22 cellular contexts compared by ENCODE assay signal in genomic region chr2:69701100-69701945, GRCh38. TPM values are rescaled to one million over a fixed set of nuclear protein-coding genes. Genes with fewer than 3 reads are reported as not detected.
DNase-seq lines count a peak whose midpoint lies in the region; ATAC-seq, FAIRE-seq and TF ChIP-seq lines count a peak whose summit lies in the region.
"Had no signal": no experiment of that assay in that cellular context is flagged by ENCODE, and none has a peak within 500 bp of the region (broad histone marks: within the 10 kb centered on the region; RNA-seq: fewer than 3 reads in every experiment).

No MANE protein-coding gene starts in this region.

- no peak overlapping the region for H3K4me3 ChIP-seq in upper lobe of right lung
- H3K4me3 ChIP-seq: GM12878, SJCRH30 had no signal

- TF ChIP-seq CTCF in VCaP (conservative IDR thresholded peaks at IDR 0.05), result no peak
- TF ChIP-seq CTCF in upper lobe of right lung (IDR thresholded peaks at IDR 0.05), result no peak

- H3K27ac ChIP-seq in VCaP (peak overlapping the region; percentile 33), upper lobe of right lung (no peak overlapping the region)
- H3K27ac ChIP-seq: 22Rv1, KMS-11, RWPE1, SJCRH30 had no signal

- H3K4me1 ChIP-seq in upper lobe of right lung, result no peaks in the 10 kb centered on the region
- H3K4me1 ChIP-seq: SJCRH30 had no signal

- DNase-seq in NCI-H2107 treated with DMSO at 0.1 percent for 48 hours (lab: John Stamatoyannopoulos, UW; ENCODE audit: unreplicated experiment) (peak; percentile 30), NCI-H2107 (lab: John Stamatoyannopoulos, UW) (no peak), upper lobe of right lung (no peak), GM19239 (ENCODE audit: insufficient read length, low spot score) (no peak), A172 (ENCODE audit: low spot score) (no peak)
- DNase-seq: CD8-positive, alpha-beta T cell; DMS79; HFFc6; NCI-H1048; NCI-H446; NCI-H748 treated with DMSO at 0.1 percent for 48 hours; SJCRH30 had no signal

- H3K36me3 ChIP-seq in upper lobe of right lung, result no peaks in the 10 kb centered on the region
- H3K36me3 ChIP-seq: SJCRH30 had no signal

- no peaks in the 10 kb centered on the region for H3K27me3 ChIP-seq in upper lobe of right lung

- ATAC-seq in esophagus mucosa (peak; percentile 21), upper lobe of right lung (no peak), GM19467 (IDR thresholded peaks at IDR 0.05; ENCODE audit: unreplicated experiment) (no peak)
- ATAC-seq: CD8-positive, alpha-beta T cell; GM12878 had no signal

- FAIRE-seq in GM19239 (lab: Jason Lieb, UNC), result no peak
- FAIRE-seq: D721Med, G401.6, GM12878, H1 had no signal

- no peaks in the 10 kb centered on the region for H3K9me3 ChIP-seq in upper lobe of right lung
- H3K9me3 ChIP-seq: SJCRH30 had no signal

- intact Hi-C loops in upper lobe of right lung (cut with DNase I), result no loop called here

RNA-seq across cellular contexts. Expression of gene ANXA4, which starts 40.6 kb away (rescaled TPM):
- total RNA-seq in esophagus mucosa, result 71.8 TPM
- total RNA-seq in upper lobe of right lung, result 181 TPM
- total RNA-seq in A172 (2014; rRNA removed; shearing (Covaris generic)), result 85.1 and 89.9 TPM in 2 replicates

RNA-seq across cellular contexts. Expression of gene AAK1, which starts 57.8 kb away (rescaled TPM):
- total RNA-seq in esophagus mucosa (26.6 TPM), upper lobe of right lung (72.6 TPM)
- 44.7 and 48.1 TPM in 2 replicates for total RNA-seq in A172 (2014; rRNA removed; shearing (Covaris generic))
